ENCODE assay signal across 8 cellular contexts in the genomic region with DNA sequence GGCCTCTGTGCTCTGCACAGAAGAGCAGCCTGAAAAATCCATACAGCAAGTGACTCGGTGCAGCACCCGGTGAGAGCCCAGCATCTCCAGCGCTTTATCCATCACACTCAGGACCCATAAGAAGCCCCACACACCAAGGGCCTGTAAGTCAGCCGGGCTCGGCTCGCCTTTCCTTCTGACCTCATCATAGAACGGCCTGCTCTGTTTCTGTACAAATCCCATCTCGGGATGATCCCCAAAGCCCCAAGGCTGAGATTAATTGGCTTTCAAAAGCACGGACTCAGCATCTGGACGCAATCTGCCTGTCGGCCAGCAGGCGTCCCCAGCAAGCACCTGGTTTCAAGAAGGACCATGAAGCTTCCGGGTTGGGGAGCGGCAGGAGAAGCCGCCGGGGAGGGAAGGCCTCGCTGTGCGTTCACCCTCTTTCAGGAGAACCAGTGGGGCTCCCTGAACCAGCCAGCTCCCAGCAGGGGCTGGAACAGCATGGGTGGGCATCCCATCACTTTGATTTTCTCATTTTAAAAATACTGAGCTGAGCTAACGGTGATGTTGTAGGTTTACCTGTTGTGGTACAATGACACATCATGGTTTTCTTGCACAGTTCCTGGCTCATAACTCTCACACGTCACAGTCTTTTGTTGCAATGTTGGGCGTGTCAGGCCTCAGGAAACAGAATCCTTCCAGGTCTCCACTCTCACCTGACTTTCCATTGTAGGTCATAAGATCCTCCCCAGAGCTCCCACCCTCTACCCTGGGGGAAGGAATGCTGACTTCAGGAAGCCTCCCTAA. TPM values are rescaled to one million over a fixed set of nuclear protein-coding genes. Genes with fewer than 3 reads are reported as not detected.
DNase-seq lines count a peak whose midpoint lies in the region; ATAC-seq and TF ChIP-seq lines count a peak whose summit lies in the region.

No MANE protein-coding gene starts in this region.

- H3K4me3 ChIP-seq in H7 (ENCODE audit: insufficient read depth, low read depth, low read length) (no peak overlapping the region), adrenal gland (no peak overlapping the region), heart right ventricle (peak overlapping the region in 6 of 10 donors; percentile 3 to 27 (median 13)), prostate gland (no peak overlapping the region)

- H3K36me3 ChIP-seq in H7 (replicated peaks; ENCODE audit: control insufficient read depth, insufficient read depth, low read length) (no peaks in the 10 kb centered on the region), adrenal gland (replicated peaks in 1 of 2) (no peaks in the 10 kb centered on the region), heart right ventricle (peaks cover 0 to 12% (median 0%) of the 10 kb centered on the region in 9 donors), prostate gland (no peaks in the 10 kb centered on the region)

- DNase-seq in COLO829 (ENCODE audit: low spot score) (peak; percentile 79), H7 (peak; percentile 94), NCI-H146 (lab: John Stamatoyannopoulos, UW) (peak; percentile 91), T follicular helper cell (ENCODE audit: low read depth) (peak; percentile 67), adrenal gland (peak; percentile 74 to 94 (median 87)), heart right ventricle (peak; percentile 80 to 81), prostate gland (ENCODE audit: low spot score) (peak; percentile 85)

- TF ChIP-seq POLR2A in adrenal gland (IDR thresholded peaks at IDR 0.05) (peak; percentile 24 to 47), prostate gland (IDR thresholded peaks at IDR 0.05) (no peak)

- H3K9me3 ChIP-seq in adrenal gland (replicated peaks in 1 of 3) (no peaks in the 10 kb centered on the region), heart right ventricle (no peaks in the 10 kb centered on the region), prostate gland (no peaks in the 10 kb centered on the region)

- intact Hi-C loops in adrenal gland (cut with DNase I): no loop called here
- intact Hi-C loops in heart right ventricle (cut with DNase I): loop anchor here in 9 of 10 donors (1.0 to 10.0 kb wide), 5 partner anchors 115 to 209 kb away; a partner anchor contains a TSS
- intact Hi-C loops in prostate gland (cut with DNase I): loop anchor here (5.0 to 10.0 kb wide), 2 partner anchors 116 to 209 kb away; a partner anchor contains a TSS

- no peaks in the 10 kb centered on the region for H3K27me3 ChIP-seq in H7 (ENCODE audit: control insufficient read depth, insufficient read depth, low read length)
- H3K27me3 ChIP-seq in adrenal gland: no peaks in the 10 kb centered on the region
- H3K27me3 ChIP-seq in heart right ventricle: no peaks in the 10 kb centered on the region
- H3K27me3 ChIP-seq in prostate gland (replicated peaks; ENCODE audit: insufficient read depth): no peaks in the 10 kb centered on the region

- WGBS in adrenal gland, 4 donors: 10 to 18% (median 16%) methylated on average over 7 to 21 of the region's 21 CpGs
- 18 to 20% methylated on average over 21 of the region's 21 CpGs for WGBS in heart right ventricle, 2 donors
- WGBS in prostate gland: 17% methylated on average over 21 of the region's 21 CpGs

- ATAC-seq in heart right ventricle: peak; percentile 68 to 90 (median 86)
- no peak for ATAC-seq in GM18909 (IDR thresholded peaks at IDR 0.05; ENCODE audit: poor library complexity, unreplicated experiment)

- H3K4me1 ChIP-seq in adrenal gland (replicated peaks in 1 of 2): peaks cover 6 to 16% of the 10 kb centered on the region in 2 donors
- H3K4me1 ChIP-seq in heart right ventricle: peaks cover 0 to 27% (median 11%) of the 10 kb centered on the region in 9 donors
- H3K4me1 ChIP-seq in prostate gland (replicated peaks): no peaks in the 10 kb centered on the region

- peak; percentile 77 to 95 (median 92) for TF ChIP-seq CTCF in adrenal gland (IDR thresholded peaks at IDR 0.05)
- peak; percentile 80 to 98 (median 92) for TF ChIP-seq CTCF in heart right ventricle (IDR thresholded peaks at IDR 0.05)
- TF ChIP-seq CTCF in prostate gland (IDR thresholded peaks at IDR 0.05): peak; percentile 80 to 97 (median 88)

- H3K27ac ChIP-seq in adrenal gland (peak overlapping the region in 4 of 5 donors; percentile 36 to 73 (median 70)), heart right ventricle (peak overlapping the region in 8 of 10 donors; percentile 48 to 84 (median 72)), prostate gland (peak overlapping the region; percentile 79 to 82)

RNA-seq across cellular contexts. Expression of a gene that starts 6.7 kb away (rescaled TPM):
- total RNA-seq in H7 (2014; rRNA removed; shearing (Covaris generic)): 3.7 and 6.0 TPM in 2 replicates
- total RNA-seq in adrenal gland (10 to 100 TPM; 14.7 to 51.3 (median 28.8) TPM), heart right ventricle (10 to 100 TPM in 8 of 10 donors, 1 to 10 TPM in 2; 7.0 to 16.2 (median 10.7) TPM), prostate gland (10 to 100 TPM; 57.6 to 62.8 TPM)
- polyA plus RNA-seq in adrenal gland (100 to 1,000 TPM in 2 of 3 donors, 1 to 10 TPM in 1; 7.1 to 275 (median 129) TPM), heart right ventricle (10 to 100 TPM in 1 of 2 donors, 1 to 10 TPM in 1; 9.4 to 34.5 TPM)

RNA-seq across cellular contexts. Expression of a gene that starts 22.9 kb away (rescaled TPM):
- total RNA-seq in H7 (2014; rRNA removed; shearing (Covaris generic)): 31.2 and 52.0 TPM in 2 replicates
- total RNA-seq in adrenal gland: 10 to 100 TPM; 21.9 to 58.6 (median 40.1) TPM
- polyA plus RNA-seq in adrenal gland: 10 to 100 TPM in 2 of 3 donors, 1 to 10 TPM in 1; 2.7 to 14.4 (median 10.5) TPM
- total RNA-seq in heart right ventricle: 10 to 100 TPM in 5 of 10 donors, 1 to 10 TPM in 5; 4.8 to 65.3 (median 10.1) TPM
- 10 to 100 TPM in 1 of 2 donors, 1 to 10 TPM in 1; 8.4 to 33.6 TPM for polyA plus RNA-seq in heart right ventricle
- total RNA-seq in prostate gland: 10 to 100 TPM in 1 of 2 donors, 1 to 10 TPM in 1; 5.0 to 69.2 TPM

Comparison
In these comparisons a context has a peak if more than half of its experiments do, and no peak if none do; other contexts are left out.
1. H3K4me3 ChIP-seq: peak in heart right ventricle (6 of 10); none in H7 (single experiment), adrenal gland (0 of 4) and prostate gland (0 of 2).
2. intact Hi-C loops: an anchor here in heart right ventricle (1.0 to 10.0 kb wide) and prostate gland (5.0 to 10.0 kb wide); none called in adrenal gland.
3. Peak in every context shown above with its lines, with median percentiles within 50 percentile points of each other: DNase-seq, H3K27ac ChIP-seq and CTCF ChIP-seq.